ENCODE assay signal across 4 cellular contexts in genomic region chrX:102272231-102272630, GRCh38. TPM values are rescaled to one million over a fixed set of nuclear protein-coding genes. Genes with fewer than 3 reads are reported as not detected.
"Had no signal": no experiment of that assay in that cellular context is flagged by ENCODE, and none has a peak within 500 bp of the region (broad histone marks: within the 10 kb centered on the region; RNA-seq: fewer than 3 reads in every experiment).

No MANE protein-coding gene starts in this region.

RNA-seq across cellular contexts. Expression of gene NXF2, which starts 25.3 kb away (rescaled TPM):
- total RNA-seq: LHCN-M2, MCF 10A, NCI-H460 had no signal

RNA-seq across cellular contexts. Expression of gene TCP11X1, which starts 57.1 kb away (rescaled TPM):
- total RNA-seq: LHCN-M2, M059J, MCF 10A, NCI-H460 had no signal
